1 cellular context compared by ENCODE assay signal in the genomic region with DNA sequence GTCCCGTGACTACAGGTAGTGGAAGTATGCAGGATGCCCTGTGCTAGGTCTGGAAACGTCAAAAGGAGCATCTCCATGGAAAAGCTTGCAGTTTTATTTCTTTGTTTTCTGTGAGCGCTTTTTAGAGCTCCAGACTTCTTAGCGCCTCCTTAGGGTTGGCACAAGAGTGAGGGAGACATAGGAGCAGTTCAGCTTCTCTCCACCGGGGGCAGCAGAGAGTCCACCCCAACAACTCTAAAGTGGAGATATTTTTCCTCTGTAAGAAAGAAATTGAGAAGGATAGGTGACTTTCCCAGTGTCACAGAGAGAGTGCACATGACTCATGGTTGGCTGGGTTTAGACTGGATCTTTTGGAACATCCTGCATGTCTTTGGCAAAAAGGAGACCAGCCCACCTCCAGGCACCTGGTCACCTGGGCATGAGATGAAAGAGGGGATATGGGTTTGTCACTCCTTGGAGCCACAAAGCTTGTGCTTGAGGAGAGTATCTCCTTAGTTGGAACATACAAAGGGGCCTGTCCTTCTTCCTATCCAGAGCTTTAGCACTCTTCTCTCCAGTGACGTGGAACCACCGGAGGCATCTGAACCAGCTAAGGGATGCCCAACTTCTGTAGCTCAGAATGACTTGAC.
TF ChIP-seq lines count a peak whose summit lies in the region.

No MANE protein-coding gene starts in this region.

TF ChIP-seq in HepG2, 621 proteins besides CTCF, POLR2A, EP300 and RAD21:
- TF ChIP-seq, protein P1, sequence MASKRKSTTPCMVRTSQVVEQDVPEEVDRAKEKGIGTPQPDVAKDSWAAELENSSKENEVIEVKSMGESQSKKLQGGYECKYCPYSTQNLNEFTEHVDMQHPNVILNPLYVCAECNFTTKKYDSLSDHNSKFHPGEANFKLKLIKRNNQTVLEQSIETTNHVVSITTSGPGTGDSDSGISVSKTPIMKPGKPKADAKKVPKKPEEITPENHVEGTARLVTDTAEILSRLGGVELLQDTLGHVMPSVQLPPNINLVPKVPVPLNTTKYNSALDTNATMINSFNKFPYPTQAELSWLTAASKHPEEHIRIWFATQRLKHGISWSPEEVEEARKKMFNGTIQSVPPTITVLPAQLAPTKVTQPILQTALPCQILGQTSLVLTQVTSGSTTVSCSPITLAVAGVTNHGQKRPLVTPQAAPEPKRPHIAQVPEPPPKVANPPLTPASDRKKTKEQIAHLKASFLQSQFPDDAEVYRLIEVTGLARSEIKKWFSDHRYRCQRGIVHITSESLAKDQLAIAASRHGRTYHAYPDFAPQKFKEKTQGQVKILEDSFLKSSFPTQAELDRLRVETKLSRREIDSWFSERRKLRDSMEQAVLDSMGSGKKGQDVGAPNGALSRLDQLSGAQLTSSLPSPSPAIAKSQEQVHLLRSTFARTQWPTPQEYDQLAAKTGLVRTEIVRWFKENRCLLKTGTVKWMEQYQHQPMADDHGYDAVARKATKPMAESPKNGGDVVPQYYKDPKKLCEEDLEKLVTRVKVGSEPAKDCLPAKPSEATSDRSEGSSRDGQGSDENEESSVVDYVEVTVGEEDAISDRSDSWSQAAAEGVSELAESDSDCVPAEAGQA (IDR thresholded peaks at IDR 0.05; ENCODE audit: low read depth), result no peak
- TF ChIP-seq, protein P1 (CRISPR knock-in tag; IDR thresholded peaks at IDR 0.05; ENCODE audit: borderline replicate concordance), result no peak
- TF ChIP-seq, protein P2, sequence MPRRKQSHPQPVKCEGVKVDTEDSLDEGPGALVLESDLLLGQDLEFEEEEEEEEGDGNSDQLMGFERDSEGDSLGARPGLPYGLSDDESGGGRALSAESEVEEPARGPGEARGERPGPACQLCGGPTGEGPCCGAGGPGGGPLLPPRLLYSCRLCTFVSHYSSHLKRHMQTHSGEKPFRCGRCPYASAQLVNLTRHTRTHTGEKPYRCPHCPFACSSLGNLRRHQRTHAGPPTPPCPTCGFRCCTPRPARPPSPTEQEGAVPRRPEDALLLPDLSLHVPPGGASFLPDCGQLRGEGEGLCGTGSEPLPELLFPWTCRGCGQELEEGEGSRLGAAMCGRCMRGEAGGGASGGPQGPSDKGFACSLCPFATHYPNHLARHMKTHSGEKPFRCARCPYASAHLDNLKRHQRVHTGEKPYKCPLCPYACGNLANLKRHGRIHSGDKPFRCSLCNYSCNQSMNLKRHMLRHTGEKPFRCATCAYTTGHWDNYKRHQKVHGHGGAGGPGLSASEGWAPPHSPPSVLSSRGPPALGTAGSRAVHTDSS (CRISPR knock-in tag; conservative IDR thresholded peaks at IDR 0.05), result no peak
- TF ChIP-seq, protein P3, sequence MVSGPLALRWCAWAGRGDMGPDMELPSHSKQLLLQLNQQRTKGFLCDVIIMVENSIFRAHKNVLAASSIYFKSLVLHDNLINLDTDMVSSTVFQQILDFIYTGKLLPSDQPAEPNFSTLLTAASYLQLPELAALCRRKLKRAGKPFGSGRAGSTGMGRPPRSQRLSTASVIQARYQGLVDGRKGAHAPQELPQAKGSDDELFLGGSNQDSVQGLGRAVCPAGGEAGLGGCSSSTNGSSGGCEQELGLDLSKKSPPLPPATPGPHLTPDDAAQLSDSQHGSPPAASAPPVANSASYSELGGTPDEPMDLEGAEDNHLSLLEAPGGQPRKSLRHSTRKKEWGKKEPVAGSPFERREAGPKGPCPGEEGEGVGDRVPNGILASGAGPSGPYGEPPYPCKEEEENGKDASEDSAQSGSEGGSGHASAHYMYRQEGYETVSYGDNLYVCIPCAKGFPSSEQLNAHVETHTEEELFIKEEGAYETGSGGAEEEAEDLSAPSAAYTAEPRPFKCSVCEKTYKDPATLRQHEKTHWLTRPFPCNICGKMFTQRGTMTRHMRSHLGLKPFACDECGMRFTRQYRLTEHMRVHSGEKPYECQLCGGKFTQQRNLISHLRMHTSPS (CRISPR knock-in tag; IDR thresholded peaks at IDR 0.05; ENCODE audit: low read depth), result no peak
- TF ChIP-seq, protein P4, sequence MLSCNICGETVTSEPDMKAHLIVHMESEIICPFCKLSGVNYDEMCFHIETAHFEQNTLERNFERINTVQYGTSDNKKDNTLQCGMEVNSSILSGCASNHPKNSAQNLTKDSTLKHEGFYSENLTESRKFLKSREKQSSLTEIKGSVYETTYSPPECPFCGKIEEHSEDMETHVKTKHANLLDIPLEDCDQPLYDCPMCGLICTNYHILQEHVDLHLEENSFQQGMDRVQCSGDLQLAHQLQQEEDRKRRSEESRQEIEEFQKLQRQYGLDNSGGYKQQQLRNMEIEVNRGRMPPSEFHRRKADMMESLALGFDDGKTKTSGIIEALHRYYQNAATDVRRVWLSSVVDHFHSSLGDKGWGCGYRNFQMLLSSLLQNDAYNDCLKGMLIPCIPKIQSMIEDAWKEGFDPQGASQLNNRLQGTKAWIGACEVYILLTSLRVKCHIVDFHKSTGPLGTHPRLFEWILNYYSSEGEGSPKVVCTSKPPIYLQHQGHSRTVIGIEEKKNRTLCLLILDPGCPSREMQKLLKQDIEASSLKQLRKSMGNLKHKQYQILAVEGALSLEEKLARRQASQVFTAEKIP (CRISPR knock-in tag; IDR thresholded peaks at IDR 0.05; ENCODE audit: borderline replicate concordance), result no peak
- no peak for TF ChIP-seq ZNF652 (CRISPR knock-in tag; IDR thresholded peaks at IDR 0.05; ENCODE audit: borderline replicate concordance, low read depth)
- no peak for TF ChIP-seq MYC (CRISPR knock-in tag; IDR thresholded peaks at IDR 0.05; ENCODE audit: borderline replicate concordance)
TF ChIP-seq in HepG2: peak in this region for 0.
